In the genomic region with DNA sequence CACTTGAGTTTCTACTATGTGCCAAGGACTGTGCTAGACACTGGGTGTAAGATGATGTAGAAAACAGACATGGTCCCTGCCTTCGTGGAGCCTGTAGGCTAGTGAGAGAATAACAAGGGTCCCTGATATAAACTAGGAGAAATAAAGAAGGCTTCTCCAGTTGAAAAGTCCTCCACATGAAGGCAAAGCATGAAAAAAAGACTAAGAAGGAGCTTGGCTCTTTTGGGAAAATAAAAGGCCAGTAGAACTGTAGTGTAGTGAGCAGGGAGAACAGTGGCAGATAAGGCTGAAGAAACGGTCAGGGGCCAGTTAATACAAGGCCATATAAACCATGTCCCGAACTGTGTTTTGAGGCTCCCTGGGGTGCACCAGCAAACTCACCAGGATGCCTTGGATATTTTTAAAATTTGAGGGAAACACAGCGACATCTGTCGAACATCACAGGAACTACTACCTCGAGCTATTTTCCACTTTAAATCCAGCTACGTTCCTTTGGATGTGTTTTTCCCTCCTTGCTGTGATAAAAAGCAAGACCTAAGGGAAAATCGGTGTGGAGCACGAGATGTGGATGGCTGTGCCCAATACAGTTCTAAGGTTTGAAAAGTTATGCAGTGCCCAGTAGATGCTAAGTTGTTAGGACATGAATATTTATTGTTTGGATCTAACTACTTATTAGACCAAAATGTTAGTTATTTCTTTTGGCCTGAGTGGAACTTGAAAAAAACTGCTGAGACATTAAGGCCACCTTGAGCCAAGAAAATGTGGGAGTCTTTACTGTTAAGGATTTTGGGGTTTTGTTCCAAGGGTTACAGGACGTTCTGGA, we compare ENCODE assay signal across 8 cellular contexts.
DNase-seq lines count a peak whose midpoint lies in the region; ATAC-seq and FAIRE-seq lines count a peak whose summit lies in the region.

No MANE protein-coding gene starts in this region.

- no peak for ATAC-seq in HG02970 (IDR thresholded peaks at IDR 0.05; ENCODE audit: low FRiP score, unreplicated experiment)

- DNase-seq in activated gamma-delta T cell treated with Interleukin-2 at 50 U/mL for 16 hours (peak; percentile 20), activated gamma-delta T cell (lab: John Stamatoyannopoulos, UW) (no peak), NCI-H1417 treated with DMSO at 0.1 percent for 48 hours (lab: John Stamatoyannopoulos, UW) (peak; percentile 28), left kidney (ENCODE audit: low read depth, low spot score) (peak; percentile 75)
- peak; percentile 3 to 7 for DNase-seq in stimulated activated CD4-positive, alpha-beta T cell treated with anti-CD3 and anti-CD28 coated beads, Interleukin-4, amount 100 ng/mL, for 4 hours

- peak; percentile 42 for FAIRE-seq in TTC549 (lab: Jason Lieb, UNC)

- peak overlapping the region; percentile 65 for H3K27ac ChIP-seq in cingulate gyrus (ENCODE audit: low read depth, low read length)
